Comparison of ENCODE assay signal across 1 cellular context in the genomic region with DNA sequence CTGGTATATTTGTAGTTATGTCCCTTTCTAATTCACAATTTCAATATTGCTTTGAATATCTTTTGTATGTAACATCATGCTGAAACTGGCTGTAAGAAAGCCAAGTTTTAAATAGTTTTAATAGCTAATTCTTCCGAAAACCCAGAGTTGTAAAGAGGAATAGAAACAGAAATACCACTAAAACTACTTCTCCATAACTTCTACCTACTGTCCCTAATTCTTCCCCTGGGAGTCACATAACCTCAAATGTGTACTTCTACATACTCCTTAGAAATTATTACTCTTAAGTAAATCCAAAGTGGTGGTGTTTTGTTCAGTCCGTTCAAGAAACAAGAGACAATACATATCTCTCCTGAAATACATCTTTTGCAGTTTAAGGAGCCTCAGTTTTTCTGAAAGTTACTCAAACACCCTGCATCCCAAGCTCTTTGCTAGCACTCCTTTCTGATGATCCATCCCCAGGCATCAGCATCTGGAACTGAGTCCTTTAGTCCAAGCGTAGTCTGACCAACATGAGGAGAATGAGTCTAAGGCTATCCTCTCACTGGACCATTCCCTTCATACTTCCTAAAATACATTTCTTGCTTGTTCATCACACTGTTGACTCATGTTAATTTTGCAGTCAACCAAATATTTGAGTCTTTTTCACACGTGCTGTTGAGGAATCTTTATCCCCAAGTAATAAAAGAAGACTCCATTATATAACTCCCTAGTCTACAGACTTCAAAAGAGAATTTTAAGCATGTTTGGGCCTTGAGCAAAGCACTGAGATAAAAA.
TF ChIP-seq lines count a peak whose summit lies in the region.

No MANE protein-coding gene starts in this region.

TF ChIP-seq in GM12878, 131 proteins besides CTCF, POLR2A, EP300 and RAD21 (continued from another document and continues in another):
- TF ChIP-seq REST (IDR thresholded peaks at IDR 0.05; ENCODE audit: low read depth, low read length) (no peak), SPI1 (IDR thresholded peaks at IDR 0.05; ENCODE audit: borderline replicate concordance, insufficient read depth, low read depth, low read length) (peak; percentile 38; the same call in 1 of the 2 replicates), RCOR1 (conservative IDR thresholded peaks at IDR 0.05; ENCODE audit: low read depth, low read length) (no peak), SIX5 (IDR thresholded peaks at IDR 0.05; ENCODE audit: low read depth, low read length, severe bottlenecking) (no peak), RELB (IDR thresholded peaks at IDR 0.05; ENCODE audit: low read depth) (peak; percentile 65; the same call in 1 of the 2 replicates), BRCA1 (IDR thresholded peaks at IDR 0.05; ENCODE audit: low read depth, low read length) (no peak), ATF7 (IDR thresholded peaks at IDR 0.05; ENCODE audit: low read depth) (no peak), SRF (IDR thresholded peaks at IDR 0.05; ENCODE audit: low read depth in 2 of 2, low read length in 2 of 2) (no peak), FOS (IDR thresholded peaks at IDR 0.05; ENCODE audit: borderline replicate concordance, extremely low read depth, insufficient read length) (no peak), NRF1 (conservative IDR thresholded peaks at IDR 0.05; ENCODE audit: low read depth, low read length) (no peak), HDAC2 (IDR thresholded peaks at IDR 0.05) (no peak), DPF2 (IDR thresholded peaks at IDR 0.05) (no peak), RAD51 (IDR thresholded peaks at IDR 0.05) (no peak), SMC3 (IDR thresholded peaks at IDR 0.05; ENCODE audit: borderline replicate concordance, low read length) (no peak), PAX5 (IDR thresholded peaks at IDR 0.05; ENCODE audit: borderline replicate concordance, low read depth, low read length) (no peak), MYB (IDR thresholded peaks at IDR 0.05; ENCODE audit: borderline replicate concordance, low read depth, low read length) (no peak), ZNF217 (IDR thresholded peaks at IDR 0.05) (peak; percentile 10; the same call in 1 of the 2 replicates), MEF2A (IDR thresholded peaks at IDR 0.05; ENCODE audit: insufficient read depth, low read depth, low read length) (no peak), NFIC (IDR thresholded peaks at IDR 0.05; ENCODE audit: low read depth, low read length) (peak; percentile 69; the same call in 1 of the 2 replicates), MTA2 (IDR thresholded peaks at IDR 0.05; ENCODE audit: low read depth) (peak; percentile 59; the same call in 1 of the 2 replicates), USF2 (IDR thresholded peaks at IDR 0.05; ENCODE audit: borderline replicate concordance, low read depth, low read length) (no peak), ATF3 (IDR thresholded peaks at IDR 0.05; ENCODE audit: borderline replicate concordance, extremely low read depth, low read depth, low read length) (no peak), POLR2AphosphoS5 (IDR thresholded peaks at IDR 0.05; ENCODE audit: low read length) (no peak), EED (IDR thresholded peaks at IDR 0.05; ENCODE audit: low read depth) (no peak), YY1 (IDR thresholded peaks at IDR 0.05; ENCODE audit: low read depth, low read length) (no peak), IKZF1 (conservative IDR thresholded peaks at IDR 0.05) (peak; percentile 38), SREBF1 (IDR thresholded peaks at IDR 0.05; ENCODE audit: low read length) (no peak), ZZZ3 (IDR thresholded peaks at IDR 0.05; ENCODE audit: control insufficient read depth, insufficient read length, low read depth) (no peak), IKZF2 (IDR thresholded peaks at IDR 0.05) (peak; percentile 70 to 75), NFYA (IDR thresholded peaks at IDR 0.05; ENCODE audit: borderline replicate concordance, low read depth, low read length) (no peak), SUPT20H (IDR thresholded peaks at IDR 0.05; ENCODE audit: borderline replicate concordance, control insufficient read depth, low read depth, low read length) (no peak), TCF12 (IDR thresholded peaks at IDR 0.05; ENCODE audit: low read depth, low read length) (no peak), RBBP5 (conservative IDR thresholded peaks at IDR 0.05) (no peak), CREM (IDR thresholded peaks at IDR 0.05; ENCODE audit: low read depth) (no peak), E2F8 (IDR thresholded peaks at IDR 0.05; ENCODE audit: low read depth, partially characterized antibody) (no peak), TCF7 (IDR thresholded peaks at IDR 0.05; ENCODE audit: borderline replicate concordance) (no peak), TCF3 (IDR thresholded peaks at IDR 0.05; ENCODE audit: borderline replicate concordance, insufficient read depth, low read depth, low read length) (no peak), SIN3A (IDR thresholded peaks at IDR 0.05; ENCODE audit: low read depth, low read length) (no peak), CBX5 (IDR thresholded peaks at IDR 0.05; ENCODE audit: low read depth) (no peak), JUNB (IDR thresholded peaks at IDR 0.05) (no peak), ETV6 (conservative IDR thresholded peaks at IDR 0.05 in 1 of 2, IDR thresholded peaks at IDR 0.05 in 1 of 2; ENCODE audit: borderline replicate concordance in 1 of 2, low read depth in 1 of 2) (no peak), ELK1 (IDR thresholded peaks at IDR 0.05; ENCODE audit: low read depth, low read length) (no peak), HCFC1 (IDR thresholded peaks at IDR 0.05; ENCODE audit: low read length) (no peak)
- TF ChIP-seq, protein P1, sequence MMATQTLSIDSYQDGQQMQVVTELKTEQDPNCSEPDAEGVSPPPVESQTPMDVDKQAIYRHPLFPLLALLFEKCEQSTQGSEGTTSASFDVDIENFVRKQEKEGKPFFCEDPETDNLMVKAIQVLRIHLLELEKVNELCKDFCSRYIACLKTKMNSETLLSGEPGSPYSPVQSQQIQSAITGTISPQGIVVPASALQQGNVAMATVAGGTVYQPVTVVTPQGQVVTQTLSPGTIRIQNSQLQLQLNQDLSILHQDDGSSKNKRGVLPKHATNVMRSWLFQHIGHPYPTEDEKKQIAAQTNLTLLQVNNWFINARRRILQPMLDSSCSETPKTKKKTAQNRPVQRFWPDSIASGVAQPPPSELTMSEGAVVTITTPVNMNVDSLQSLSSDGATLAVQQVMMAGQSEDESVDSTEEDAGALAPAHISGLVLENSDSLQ (IDR thresholded peaks at IDR 0.05) = no peak
- TF ChIP-seq, protein P2, sequence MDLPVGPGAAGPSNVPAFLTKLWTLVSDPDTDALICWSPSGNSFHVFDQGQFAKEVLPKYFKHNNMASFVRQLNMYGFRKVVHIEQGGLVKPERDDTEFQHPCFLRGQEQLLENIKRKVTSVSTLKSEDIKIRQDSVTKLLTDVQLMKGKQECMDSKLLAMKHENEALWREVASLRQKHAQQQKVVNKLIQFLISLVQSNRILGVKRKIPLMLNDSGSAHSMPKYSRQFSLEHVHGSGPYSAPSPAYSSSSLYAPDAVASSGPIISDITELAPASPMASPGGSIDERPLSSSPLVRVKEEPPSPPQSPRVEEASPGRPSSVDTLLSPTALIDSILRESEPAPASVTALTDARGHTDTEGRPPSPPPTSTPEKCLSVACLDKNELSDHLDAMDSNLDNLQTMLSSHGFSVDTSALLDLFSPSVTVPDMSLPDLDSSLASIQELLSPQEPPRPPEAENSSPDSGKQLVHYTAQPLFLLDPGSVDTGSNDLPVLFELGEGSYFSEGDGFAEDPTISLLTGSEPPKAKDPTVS (IDR thresholded peaks at IDR 0.05; ENCODE audit: low read depth, low read length) = no peak
- TF ChIP-seq, protein P3, sequence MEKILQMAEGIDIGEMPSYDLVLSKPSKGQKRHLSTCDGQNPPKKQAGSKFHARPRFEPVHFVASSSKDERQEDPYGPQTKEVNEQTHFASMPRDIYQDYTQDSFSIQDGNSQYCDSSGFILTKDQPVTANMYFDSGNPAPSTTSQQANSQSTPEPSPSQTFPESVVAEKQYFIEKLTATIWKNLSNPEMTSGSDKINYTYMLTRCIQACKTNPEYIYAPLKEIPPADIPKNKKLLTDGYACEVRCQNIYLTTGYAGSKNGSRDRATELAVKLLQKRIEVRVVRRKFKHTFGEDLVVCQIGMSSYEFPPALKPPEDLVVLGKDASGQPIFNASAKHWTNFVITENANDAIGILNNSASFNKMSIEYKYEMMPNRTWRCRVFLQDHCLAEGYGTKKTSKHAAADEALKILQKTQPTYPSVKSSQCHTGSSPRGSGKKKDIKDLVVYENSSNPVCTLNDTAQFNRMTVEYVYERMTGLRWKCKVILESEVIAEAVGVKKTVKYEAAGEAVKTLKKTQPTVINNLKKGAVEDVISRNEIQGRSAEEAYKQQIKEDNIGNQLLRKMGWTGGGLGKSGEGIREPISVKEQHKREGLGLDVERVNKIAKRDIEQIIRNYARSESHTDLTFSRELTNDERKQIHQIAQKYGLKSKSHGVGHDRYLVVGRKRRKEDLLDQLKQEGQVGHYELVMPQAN (conservative IDR thresholded peaks at IDR 0.05) = no peak
